Comparison of ENCODE assay signal across 8 cellular contexts in genomic region chr17:38676706-38677504, GRCh38. TPM values are rescaled to one million over a fixed set of nuclear protein-coding genes. Genes with fewer than 3 reads are reported as not detected.
DNase-seq lines count a peak whose midpoint lies in the region; ATAC-seq and TF ChIP-seq lines count a peak whose summit lies in the region.

No MANE protein-coding gene starts in this region.

- peak; percentile 91 for TF ChIP-seq CTCF in HFF-Myc (IDR thresholded peaks at IDR 0.05; ENCODE audit: low read depth, low read length, missing control alignments)

- H3K4me3 ChIP-seq in HFF-Myc (replicated peaks; ENCODE audit: low read depth, low read length), result no peak overlapping the region

- peak; percentile 85 for DNase-seq in COLO829 (ENCODE audit: low spot score)
- peak; percentile 68 for DNase-seq in HFF-Myc (ENCODE audit: extremely low read depth, low read depth)
- DNase-seq in NCI-H460 (ENCODE audit: extremely low read depth, low read depth), result peak; percentile 84
- peak; percentile 80 to 81 for DNase-seq in activated CD4-positive, alpha-beta T cell treated with anti-CD3 and anti-CD28 coated beads for 24 hours (ENCODE audit: low read depth in 2 of 2)
- DNase-seq in cerebellar nuclear complex (lab: John Stamatoyannopoulos, UW), result peak; percentile 11 to 27
- DNase-seq in left lobe of liver (ENCODE audit: low spot score), result peak; percentile 82
- DNase-seq in stimulated activated CD4-positive, alpha-beta T cell treated with anti-CD3 and anti-CD28 coated beads, Interleukin-2, amount 100 ng/mL, for 24 hours, result peak; percentile 89 to 90

- ATAC-seq in left lobe of liver (peak; percentile 79), HG03521 (IDR thresholded peaks at IDR 0.05; ENCODE audit: unreplicated experiment) (no peak)

RNA-seq across cellular contexts. Expression of gene EPOP, which starts 2.1 kb away (rescaled TPM):
- 9.5 and 11.6 TPM in 2 replicates for total RNA-seq in NCI-H460 (2014; rRNA removed; shearing (Covaris generic))
- 7.6 and 11.9 TPM in 2 replicates for polyA plus RNA-seq in NCI-H460 (2014; cell fraction: nucleus; rRNA removed)
- total RNA-seq in left lobe of liver, result 2.7 TPM

RNA-seq across cellular contexts. Expression of gene MLLT6, which starts 28.2 kb away (rescaled TPM):
- 39.0 and 39.3 TPM in 2 replicates for total RNA-seq in NCI-H460 (2014; rRNA removed; shearing (Covaris generic))
- 69.2 and 81.7 TPM in 2 replicates for polyA plus RNA-seq in NCI-H460 (2014; cell fraction: nucleus; rRNA removed)
- total RNA-seq in left lobe of liver, result 29.5 TPM

RNA-seq across cellular contexts. Expression of gene CISD3, which starts 53.2 kb away (rescaled TPM):
- total RNA-seq in NCI-H460 (2014; rRNA removed; shearing (Covaris generic)), result 8.0 and 11.2 TPM in 2 replicates
- polyA plus RNA-seq in NCI-H460 (2014; cell fraction: nucleus; rRNA removed), result 7.7 and 8.2 TPM in 2 replicates
- total RNA-seq in left lobe of liver, result 81.9 TPM

Comparison
In these comparisons a context has a peak if more than half of its experiments do, and no peak if none do; other contexts are left out.
1. DNase-seq: peak in every context shown above with its lines; median percentile 90 in stimulated activated CD4-positive, alpha-beta T cell treated with anti-CD3 and anti-CD28 coated beads, Interleukin-2, amount 100 ng/mL, for 24 hours; 85 in COLO829; 84 in NCI-H460; 82 in left lobe of liver; 80 in activated CD4-positive, alpha-beta T cell treated with anti-CD3 and anti-CD28 coated beads for 24 hours; 68 in HFF-Myc; 19 in cerebellar nuclear complex.